In the genomic region with DNA sequence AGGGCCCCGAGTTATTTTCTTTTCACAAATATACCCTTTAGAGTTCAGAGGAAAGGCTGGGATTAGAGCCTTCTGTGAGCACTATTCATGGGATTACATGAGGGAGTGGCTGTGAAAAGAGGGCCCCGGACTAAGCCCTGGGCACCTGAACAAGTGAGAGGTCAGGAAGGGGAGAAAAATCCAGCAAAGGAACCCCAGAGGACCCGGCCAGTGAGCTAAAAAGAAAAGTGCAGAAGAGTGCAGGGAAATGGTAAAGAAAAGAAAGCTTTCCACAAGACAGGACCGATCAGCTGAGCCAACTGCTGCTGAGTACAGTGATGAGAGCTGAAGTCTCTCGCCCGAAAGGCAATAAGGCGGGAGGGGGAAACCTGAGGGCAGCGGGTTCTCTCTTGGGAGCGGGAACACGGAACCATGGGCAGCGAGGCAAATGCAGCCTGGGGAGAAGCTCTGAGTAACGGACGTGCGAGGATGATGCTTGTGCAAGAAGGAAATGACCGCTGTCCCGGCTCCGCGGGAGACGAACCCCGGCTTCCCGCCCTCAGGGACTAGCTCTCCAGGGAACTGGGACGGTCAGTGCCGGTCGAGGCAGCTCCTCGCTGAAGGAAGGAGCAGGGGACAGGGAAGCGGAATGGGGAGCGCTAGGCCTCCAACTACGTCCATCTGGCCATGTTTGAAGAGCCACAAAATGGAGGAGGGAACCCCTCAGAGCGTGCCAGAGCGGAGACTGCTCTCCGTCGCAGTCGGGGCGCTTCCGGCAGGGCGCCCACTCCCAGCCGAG, we compare ENCODE assay signal across 8 cellular contexts.
DNase-seq lines count a peak whose midpoint lies in the region; ATAC-seq and TF ChIP-seq lines count a peak whose summit lies in the region.

No MANE protein-coding gene starts in this region.

- no peaks in the 10 kb centered on the region for H3K36me3 ChIP-seq in brain microvascular endothelial cell (replicated peaks)

- DNase-seq in EL = peak; percentile 82
- peak; percentile 2 for DNase-seq in KG1 (lab: John Stamatoyannopoulos, UW)
- DNase-seq in SKM-1 treated with dmso at 0.1 percent for 144 hours (lab: John Stamatoyannopoulos, UW; ENCODE audit: unreplicated experiment) = peak; percentile 84
- DNase-seq in brain microvascular endothelial cell = peak; percentile 57
- peak; percentile 95 for DNase-seq in retina
- no peak for DNase-seq in central memory CD4-positive, alpha-beta T cell

- no peak for TF ChIP-seq CTCF in brain microvascular endothelial cell (IDR thresholded peaks at IDR 0.05; ENCODE audit: low read depth, low read length, missing control alignments)

- H3K4me3 ChIP-seq in brain microvascular endothelial cell (ENCODE audit: low read depth, low read length) (peak overlapping the region; percentile 79), iPS-11a (ENCODE audit: low read depth, low read length) (peak overlapping the region; percentile 78)

- in situ Hi-C loops in brain microvascular endothelial cell (cut with HindIII; ENCODE audit: low pct_ligation_motif_present, low sequenced_read_pairs) = no loop called here

- H3K27me3 ChIP-seq in brain microvascular endothelial cell (replicated peaks) = no peaks in the 10 kb centered on the region

- H3K27ac ChIP-seq in brain microvascular endothelial cell = peak overlapping the region; percentile 74

- ATAC-seq in GM21619 (IDR thresholded peaks at IDR 0.05; ENCODE audit: unreplicated experiment) = peak; percentile 34
